In genomic region chr16:22092143-22092933, GRCh38 we compare ENCODE assay signal across 1 cellular context.
TF ChIP-seq lines count a peak whose summit lies in the region.

VWA3A (plus strand) TSS chr16:22092541; CDS start chr16:22092638, 97 bp downstream.

TF ChIP-seq in endothelial cell of umbilical vein, 7 proteins besides CTCF, POLR2A, EP300 and RAD21:
- TF ChIP-seq EZH2 (IDR thresholded peaks at IDR 0.05; ENCODE audit: borderline replicate concordance, low read depth, low read length, severe bottlenecking) (no peak), POLR2AphosphoS5 (IDR thresholded peaks at IDR 0.05; ENCODE audit: insufficient read depth, low read depth, low read length) (no peak), MYC (IDR thresholded peaks at IDR 0.05; ENCODE audit: low read depth, low read length) (no peak), MAX (IDR thresholded peaks at IDR 0.05; ENCODE audit: insufficient read depth, insufficient read length) (no peak), JUN (IDR thresholded peaks at IDR 0.05; ENCODE audit: borderline replicate concordance, insufficient read depth, insufficient read length, low read depth) (no peak), FOS (IDR thresholded peaks at IDR 0.05; ENCODE audit: borderline replicate concordance, insufficient read depth, low read length) (no peak), GATA2 (IDR thresholded peaks at IDR 0.05; ENCODE audit: insufficient read depth, insufficient read length, low read depth, low read length) (no peak)
